In genomic region chr3:184005981-184006507, GRCh38 we compare ENCODE assay signal across 8 cellular contexts. TPM values are rescaled to one million over a fixed set of nuclear protein-coding genes. Genes with fewer than 3 reads are reported as not detected.
DNase-seq lines count a peak whose midpoint lies in the region; ATAC-seq and TF ChIP-seq lines count a peak whose summit lies in the region.

No MANE protein-coding gene starts in this region.

- CTCF ChIA-PET in activated CD8-positive, alpha-beta T cell treated with anti-CD3 and anti-CD28 coated beads for 36 hours (lab: Charles Lee): interaction anchor here (1.2 to 1.6 kb wide), 4 partner anchors 10 to 110 kb away, joined by 3 to 14 read pairs (median 4); partner anchors contain the start of gene ABCC5
- CTCF ChIA-PET in activated CD8-positive, alpha-beta T cell treated with anti-CD3 and anti-CD28 coated beads, Interleukin-2, amount 10 ng/mL, durations not matched to agents 7 days and 5 days (lab: Charles Lee): interaction anchor here (1.0 to 3.2 kb wide), 4 partner anchors 10 to 121 kb away, joined by 5 to 17 read pairs (median 10); partner anchors contain the start of genes ABCC5 and PARL
- CTCF ChIA-PET in activated naive CD4-positive, alpha-beta T cell treated with anti-CD3 and anti-CD28 coated beads, Interleukin-2, amount 10 ng/mL, durations not matched to agents 7 days and 5 days (lab: Charles Lee): interaction anchor here (0.7 to 2.9 kb wide), 4 partner anchors 10 to 222 kb away, joined by 3 to 13 read pairs (median 5); partner anchors contain the start of gene ABCC5

- TF ChIP-seq CTCF in activated CD8-positive, alpha-beta T cell treated with anti-CD3 and anti-CD28 coated beads for 36 hours (IDR thresholded peaks at IDR 0.05): no peak
- TF ChIP-seq CTCF in left ventricle myocardium inferior (IDR thresholded peaks at IDR 0.05; ENCODE audit: borderline replicate concordance) (no peak), gastrocnemius medialis (IDR thresholded peaks at IDR 0.05 in 4 of 5, conservative IDR thresholded peaks at IDR 0.05 in 1 of 5) (no peak)

- intact Hi-C loops in activated CD8-positive, alpha-beta T cell treated with anti-CD3 and anti-CD28 coated beads for 36 hours (cut with micrococcal nuclease): no loop called here
- intact Hi-C loops in left ventricle myocardium inferior (cut with micrococcal nuclease) (no loop called here), gastrocnemius medialis (cut with DNase I; ENCODE audit: low total_unique reads) (loop anchor here (1.0 kb wide), 1 partner anchor 8 kb away; no protein-coding TSS in a partner anchor)

- H3K36me3 Mint-ChIP-seq in activated CD8-positive, alpha-beta T cell treated with anti-CD3 and anti-CD28 coated beads for 36 hours (ENCODE audit: low read depth): peaks cover 5% of the 10 kb centered on the region
- peaks cover 1% of the 10 kb centered on the region for H3K36me3 Mint-ChIP-seq in activated CD8-positive, alpha-beta T cell treated with anti-CD3 and anti-CD28 coated beads, Interleukin-2, amount 10 ng/mL, durations not matched to agents 7 days and 5 days (ENCODE audit: low read depth)
- peaks cover 12% of the 10 kb centered on the region for H3K36me3 Mint-ChIP-seq in activated naive CD4-positive, alpha-beta T cell treated with anti-CD3 and anti-CD28 coated beads, Interleukin-2, amount 10 ng/mL, durations not matched to agents 7 days and 5 days

- no peaks in the 10 kb centered on the region for H3K9me3 Mint-ChIP-seq in activated CD8-positive, alpha-beta T cell treated with anti-CD3 and anti-CD28 coated beads for 36 hours
- H3K9me3 Mint-ChIP-seq in activated CD8-positive, alpha-beta T cell treated with anti-CD3 and anti-CD28 coated beads, Interleukin-2, amount 10 ng/mL, durations not matched to agents 7 days and 5 days (ENCODE audit: insufficient read depth): no peaks in the 10 kb centered on the region
- no peaks in the 10 kb centered on the region for H3K9me3 Mint-ChIP-seq in activated naive CD4-positive, alpha-beta T cell treated with anti-CD3 and anti-CD28 coated beads, Interleukin-2, amount 10 ng/mL, durations not matched to agents 7 days and 5 days

- ATAC-seq in activated CD8-positive, alpha-beta T cell treated with anti-CD3 and anti-CD28 coated beads for 36 hours: peak; percentile 74
- ATAC-seq in activated CD8-positive, alpha-beta T cell treated with anti-CD3 and anti-CD28 coated beads, Interleukin-2, amount 10 ng/mL, durations not matched to agents 7 days and 5 days: no peak
- ATAC-seq in HG02763 (IDR thresholded peaks at IDR 0.05; ENCODE audit: unreplicated experiment) (peak; percentile 86), gastrocnemius medialis (peak; percentile 84 to 85)

- peaks cover 11% of the 10 kb centered on the region for H3K4me1 Mint-ChIP-seq in activated CD8-positive, alpha-beta T cell treated with anti-CD3 and anti-CD28 coated beads for 36 hours (ENCODE audit: low read depth)
- H3K4me1 Mint-ChIP-seq in activated CD8-positive, alpha-beta T cell treated with anti-CD3 and anti-CD28 coated beads, Interleukin-2, amount 10 ng/mL, durations not matched to agents 7 days and 5 days (ENCODE audit: low read depth): peaks cover 10% of the 10 kb centered on the region
- peaks cover 10% of the 10 kb centered on the region for H3K4me1 Mint-ChIP-seq in activated naive CD4-positive, alpha-beta T cell treated with anti-CD3 and anti-CD28 coated beads, Interleukin-2, amount 10 ng/mL, durations not matched to agents 7 days and 5 days

- no peak overlapping the region for H3K4me3 Mint-ChIP-seq in activated CD8-positive, alpha-beta T cell treated with anti-CD3 and anti-CD28 coated beads for 36 hours
- no peak overlapping the region for H3K4me3 Mint-ChIP-seq in activated CD8-positive, alpha-beta T cell treated with anti-CD3 and anti-CD28 coated beads, Interleukin-2, amount 10 ng/mL, durations not matched to agents 7 days and 5 days
- H3K4me3 Mint-ChIP-seq in activated naive CD4-positive, alpha-beta T cell treated with anti-CD3 and anti-CD28 coated beads, Interleukin-2, amount 10 ng/mL, durations not matched to agents 7 days and 5 days: no peak overlapping the region

- H3K27ac ChIP-seq in left ventricle myocardium inferior (replicated peaks) (peak overlapping the region; percentile 69), gastrocnemius medialis (peak overlapping the region; percentile 84 to 88 (median 86))

- in situ Hi-C loops in gastrocnemius medialis (cut with MboI; ENCODE audit: low sequenced_read_pairs in 4 of 4): no loop called here

- peak; percentile 37 for DNase-seq in activated CD8-positive, alpha-beta T cell treated with anti-CD3 and anti-CD28 coated beads for 36 hours
- no peak for DNase-seq in activated CD8-positive, alpha-beta T cell treated with anti-CD3 and anti-CD28 coated beads, Interleukin-2, amount 10 ng/mL, durations not matched to agents 7 days and 5 days
- peak; percentile 99 to 100 for DNase-seq in NCI-H2081 (lab: John Stamatoyannopoulos, UW)
- DNase-seq in activated naive CD4-positive, alpha-beta T cell treated with anti-CD3 and anti-CD28 coated beads, Interleukin-2, amount 10 ng/mL, durations not matched to agents 7 days and 5 days: peak; percentile 32
- DNase-seq in left ventricle myocardium inferior: peak; percentile 55
- peak; percentile 84 to 90 for DNase-seq in gastrocnemius medialis
- DNase-seq in AML-193 (lab: John Stamatoyannopoulos, UW): no peak

- no peak overlapping the region for H3K27ac Mint-ChIP-seq in activated CD8-positive, alpha-beta T cell treated with anti-CD3 and anti-CD28 coated beads for 36 hours
- H3K27ac Mint-ChIP-seq in activated CD8-positive, alpha-beta T cell treated with anti-CD3 and anti-CD28 coated beads, Interleukin-2, amount 10 ng/mL, durations not matched to agents 7 days and 5 days: no peak overlapping the region
- peak overlapping the region; percentile 5 for H3K27ac Mint-ChIP-seq in activated naive CD4-positive, alpha-beta T cell treated with anti-CD3 and anti-CD28 coated beads, Interleukin-2, amount 10 ng/mL, durations not matched to agents 7 days and 5 days

- no peaks in the 10 kb centered on the region for H3K9me3 ChIP-seq in left ventricle myocardium inferior (replicated peaks)
- H3K9me3 ChIP-seq in gastrocnemius medialis: no peaks in the 10 kb centered on the region

- H3K27me3 Mint-ChIP-seq in activated CD8-positive, alpha-beta T cell treated with anti-CD3 and anti-CD28 coated beads for 36 hours: no peaks in the 10 kb centered on the region
- no peaks in the 10 kb centered on the region for H3K27me3 Mint-ChIP-seq in activated CD8-positive, alpha-beta T cell treated with anti-CD3 and anti-CD28 coated beads, Interleukin-2, amount 10 ng/mL, durations not matched to agents 7 days and 5 days (ENCODE audit: low read depth)
- no peaks in the 10 kb centered on the region for H3K27me3 Mint-ChIP-seq in activated naive CD4-positive, alpha-beta T cell treated with anti-CD3 and anti-CD28 coated beads, Interleukin-2, amount 10 ng/mL, durations not matched to agents 7 days and 5 days

- peak; percentile 17 to 47 for TF ChIP-seq POLR2A in gastrocnemius medialis (IDR thresholded peaks at IDR 0.05)

- POLR2A ChIA-PET in activated CD8-positive, alpha-beta T cell treated with anti-CD3 and anti-CD28 coated beads for 36 hours (lab: Charles Lee): interaction anchor here (1.1 kb wide), 1 partner anchor 10 kb away, joined by 3 read pairs; no protein-coding TSS in a partner anchor
- POLR2A ChIA-PET in activated CD8-positive, alpha-beta T cell treated with anti-CD3 and anti-CD28 coated beads, Interleukin-2, amount 10 ng/mL, durations not matched to agents 7 days and 5 days (lab: Charles Lee): no interaction called here

- H3K4me3 ChIP-seq in left ventricle myocardium inferior: peak overlapping the region; percentile 43
- peak overlapping the region in 3 of 4 donors; percentile 5 to 34 (median 33) for H3K4me3 ChIP-seq in gastrocnemius medialis

- no peaks in the 10 kb centered on the region for H3K27me3 ChIP-seq in left ventricle myocardium inferior (ENCODE audit: low read depth)
- H3K27me3 ChIP-seq in gastrocnemius medialis: no peaks in the 10 kb centered on the region

- peaks cover 72% of the 10 kb centered on the region for H3K4me1 ChIP-seq in left ventricle myocardium inferior
- H3K4me1 ChIP-seq in gastrocnemius medialis: peaks cover 62 to 64% of the 10 kb centered on the region in 2 donors

- H3K36me3 ChIP-seq in left ventricle myocardium inferior: peaks cover 29% of the 10 kb centered on the region
- H3K36me3 ChIP-seq in gastrocnemius medialis: peaks cover 0 to 29% of the 10 kb centered on the region in 2 donors

RNA-seq across cellular contexts. Expression of gene ABCC5, which starts 11.6 kb away (rescaled TPM):
- total RNA-seq in activated CD8-positive, alpha-beta T cell treated with anti-CD3 and anti-CD28 coated beads for 36 hours: 10 to 100 TPM; 16.2 to 17.7 TPM
- total RNA-seq in activated CD8-positive, alpha-beta T cell treated with anti-CD3 and anti-CD28 coated beads, Interleukin-2, amount 10 ng/mL, durations not matched to agents 7 days and 5 days: 10 to 100 TPM; 16.7 to 19.6 TPM
- total RNA-seq in left ventricle myocardium inferior: 49.4 TPM
- total RNA-seq in gastrocnemius medialis: 10 to 100 TPM; 20.4 to 52.2 (median 39.5) TPM

RNA-seq across cellular contexts. Expression of gene HTR3D, which starts 25.5 kb away (rescaled TPM):
- not detected for total RNA-seq in activated CD8-positive, alpha-beta T cell treated with anti-CD3 and anti-CD28 coated beads for 36 hours
- total RNA-seq in activated CD8-positive, alpha-beta T cell treated with anti-CD3 and anti-CD28 coated beads, Interleukin-2, amount 10 ng/mL, durations not matched to agents 7 days and 5 days: not detected
- not detected for total RNA-seq in left ventricle myocardium inferior
- not detected for total RNA-seq in gastrocnemius medialis

RNA-seq across cellular contexts. Expression of gene HTR3C, which starts 46.8 kb away (rescaled TPM):
- not detected for total RNA-seq in activated CD8-positive, alpha-beta T cell treated with anti-CD3 and anti-CD28 coated beads for 36 hours
- not detected for total RNA-seq in activated CD8-positive, alpha-beta T cell treated with anti-CD3 and anti-CD28 coated beads, Interleukin-2, amount 10 ng/mL, durations not matched to agents 7 days and 5 days
- total RNA-seq in left ventricle myocardium inferior: not detected
- total RNA-seq in gastrocnemius medialis: not detected

Comparison
In these comparisons a context has a peak if more than half of its experiments do, and no peak if none do; other contexts are left out.
1. DNase-seq: peak in activated CD8-positive, alpha-beta T cell treated with anti-CD3 and anti-CD28 coated beads for 36 hours (single experiment), NCI-H2081 (2 of 2), activated naive CD4-positive, alpha-beta T cell treated with anti-CD3 and anti-CD28 coated beads, Interleukin-2, amount 10 ng/mL, durations not matched to agents 7 days and 5 days (single experiment), left ventricle myocardium inferior (single experiment) and gastrocnemius medialis (2 of 2); none in activated CD8-positive, alpha-beta T cell treated with anti-CD3 and anti-CD28 coated beads, Interleukin-2, amount 10 ng/mL, durations not matched to agents 7 days and 5 days (single experiment) and AML-193 (0 of 2).